1 cellular context compared by ENCODE assay signal in the genomic region with DNA sequence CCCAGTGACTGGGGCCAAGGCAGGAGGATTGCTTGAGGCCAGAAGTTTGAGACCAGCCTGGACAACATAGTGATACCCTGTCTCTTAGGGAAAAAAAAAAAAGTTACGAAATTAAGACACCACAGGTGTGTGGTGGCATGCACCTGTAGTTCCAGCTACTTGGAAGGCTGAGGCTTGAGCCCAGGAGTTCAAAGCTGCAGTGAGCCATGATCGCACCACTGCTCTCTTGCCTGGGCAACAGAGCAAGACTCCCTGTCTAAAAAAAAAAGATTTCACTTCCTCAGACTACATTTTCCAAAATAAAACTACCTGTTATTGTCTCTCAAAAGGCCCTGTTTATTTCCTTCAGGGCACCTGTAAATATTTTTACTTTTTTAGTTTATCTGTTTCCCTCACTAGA.
TF ChIP-seq lines count a peak whose summit lies in the region.

No MANE protein-coding gene starts in this region.

TF ChIP-seq in K562, 482 proteins besides CTCF, POLR2A, EP300 and RAD21:
- TF ChIP-seq HMGN3 (IDR thresholded peaks at IDR 0.05; ENCODE audit: borderline replicate concordance, extremely low read depth, insufficient read length, low read depth, low read length) (no peak), ZNF121 (CRISPR knock-in tag; conservative IDR thresholded peaks at IDR 0.05) (peak; percentile 32)
